8 cellular contexts compared by ENCODE assay signal in genomic region chr17:82863941-82864720, GRCh38. TPM values are rescaled to one million over a fixed set of nuclear protein-coding genes. Genes with fewer than 3 reads are reported as not detected.
DNase-seq lines count a peak whose midpoint lies in the region; ATAC-seq, FAIRE-seq and TF ChIP-seq lines count a peak whose summit lies in the region.

No MANE protein-coding gene starts in this region.

- H3K4me1 Mint-ChIP-seq in MCF 10A (ENCODE audit: insufficient read depth, unreplicated experiment) (peaks cover 10% of the 10 kb centered on the region), nephron (peaks cover 83% of the 10 kb centered on the region)

- POLR2A ChIA-PET in MCF 10A (lab: Yijun Ruan, JAX) = interaction anchor here (0.6 to 2.7 kb wide), 4 partner anchors 12 to 187 kb away, joined by 3 to 18 read pairs (median 4); no protein-coding TSS in a partner anchor

- no peaks in the 10 kb centered on the region for H3K9me3 ChIP-seq in WERI-Rb-1 (ENCODE audit: severe bottlenecking)
- no peaks in the 10 kb centered on the region for H3K9me3 ChIP-seq in suprapubic skin

- H3K27me3 ChIP-seq in KMS-11 (ENCODE audit: insufficient read depth, low read depth) = no peaks in the 10 kb centered on the region
- no peaks in the 10 kb centered on the region for H3K27me3 ChIP-seq in WERI-Rb-1 (ENCODE audit: insufficient read depth, low read depth, severe bottlenecking)
- H3K27me3 ChIP-seq in suprapubic skin = no peaks in the 10 kb centered on the region

- WGBS in suprapubic skin = 36% methylated on average over 13 of the region's 19 CpGs

- peaks cover 12% of the 10 kb centered on the region; the same call in 1 of the 2 replicates for H3K79me2 ChIP-seq in KMS-11 (ENCODE audit: insufficient read depth, low read depth)

- H3K36me3 ChIP-seq in KMS-11 (ENCODE audit: insufficient read depth) (no peaks in the 10 kb centered on the region), WERI-Rb-1 (peaks cover 22% of the 10 kb centered on the region), suprapubic skin (no peaks in the 10 kb centered on the region)

- H3K9me3 Mint-ChIP-seq in MCF 10A (ENCODE audit: unreplicated experiment) (no peaks in the 10 kb centered on the region), nephron (no peaks in the 10 kb centered on the region)

- peaks cover 76% of the 10 kb centered on the region for H3K4me1 ChIP-seq in KMS-11 (ENCODE audit: low read depth, poor library complexity, severe bottlenecking)
- peaks cover 67% of the 10 kb centered on the region for H3K4me1 ChIP-seq in suprapubic skin

- H4K20me1 ChIP-seq in KMS-11 (ENCODE audit: insufficient read depth) = no peaks in the 10 kb centered on the region

- H3K27me3 Mint-ChIP-seq in MCF 10A (ENCODE audit: insufficient read depth, unreplicated experiment) = no peaks in the 10 kb centered on the region
- H3K27me3 Mint-ChIP-seq in nephron (ENCODE audit: low read depth) = no peaks in the 10 kb centered on the region

- FAIRE-seq in frontal cortex (lab: Jason Lieb, UNC) = no peak

- no peak for TF ChIP-seq CTCF in KMS-11 (conservative IDR thresholded peaks at IDR 0.05; ENCODE audit: low read depth, low read length)
- no peak for TF ChIP-seq CTCF in WERI-Rb-1 (IDR thresholded peaks at IDR 0.05; ENCODE audit: low read depth, low read length)
- no peak for TF ChIP-seq CTCF in MCF 10A (IDR thresholded peaks at IDR 0.05; ENCODE audit: unreplicated experiment)
- no peak for TF ChIP-seq CTCF in nephron (IDR thresholded peaks at IDR 0.05; ENCODE audit: unreplicated experiment in 3 of 3)
- TF ChIP-seq CTCF in suprapubic skin (IDR thresholded peaks at IDR 0.05) = no peak

- CTCF ChIA-PET in MCF 10A (lab: Yijun Ruan, JAX) = interaction anchor here (1.9 kb wide), 1 partner anchor 11 kb away, joined by 12 read pairs; no protein-coding TSS in a partner anchor

- DNase-seq in GDM1 (lab: John Stamatoyannopoulos, UW) (peak; percentile 73), WERI-Rb-1 (peak; percentile 66), MCF 10A (ENCODE audit: unreplicated experiment) (peak; percentile 58), suprapubic skin (ENCODE audit: low spot score in 2 of 2) (peak in 1 of 2 donors; percentile 58), frontal cortex (ENCODE audit: low spot score in 2 of 2) (no peak)

- H3K27ac Mint-ChIP-seq in MCF 10A (ENCODE audit: low read depth, unreplicated experiment) (no peak overlapping the region), nephron (peak overlapping the region; percentile 63 to 76 (median 74))

- H3K4me3 Mint-ChIP-seq in MCF 10A (ENCODE audit: unreplicated experiment) = no peak overlapping the region
- H3K4me3 Mint-ChIP-seq in nephron = peak overlapping the region in 1 of 3 experiments; percentile 28

- H3K27ac ChIP-seq in KMS-11 (peak overlapping the region; percentile 97), WERI-Rb-1 (peak overlapping the region; percentile 61), suprapubic skin (peak overlapping the region; percentile 31)

- peak overlapping the region; percentile 99 for H3K4me2 ChIP-seq in KMS-11

- H3K36me3 Mint-ChIP-seq in MCF 10A (ENCODE audit: insufficient read depth, unreplicated experiment) (no peaks in the 10 kb centered on the region), nephron (ENCODE audit: low read depth) (no peaks in the 10 kb centered on the region)

- no peak overlapping the region for H3K4me3 ChIP-seq in KMS-11 (IDR thresholded peaks at IDR 0.05; ENCODE audit: insufficient read depth, low read depth, low read length)
- H3K4me3 ChIP-seq in WERI-Rb-1 (ENCODE audit: low read depth, low read length) = no peak overlapping the region
- no peak overlapping the region for H3K4me3 ChIP-seq in suprapubic skin

- TF ChIP-seq EP300 in suprapubic skin (IDR thresholded peaks at IDR 0.05) = no peak

- intact Hi-C loops in MCF 10A (cut with micrococcal nuclease) = no loop called here

- ATAC-seq in GM21619 (IDR thresholded peaks at IDR 0.05; ENCODE audit: unreplicated experiment) = peak; percentile 80

- BruUV-seq in MCF 10A (replicated peaks; lab: Mats Ljungman, UMichigan) = no TSS peak

- peak overlapping the region; percentile 72 for H3K9ac ChIP-seq in KMS-11

- H2AFZ ChIP-seq in KMS-11 (ENCODE audit: low read depth) = peak overlapping the region; percentile 7; the same call in 1 of the 2 replicates

- TF ChIP-seq POLR2A in suprapubic skin (IDR thresholded peaks at IDR 0.05) = no peak

RNA-seq across cellular contexts. Expression of gene ZNF750, which starts 24.3 kb away (rescaled TPM):
- total RNA-seq in MCF 10A (2022) (0.14 TPM in 1 of 2 replicates, not detected in the other), suprapubic skin (100 to 1,000 TPM; 117 to 353 (median 233) TPM), frontal cortex (not detected)

Comparison
In these comparisons a context has a peak if more than half of its experiments do, and no peak if none do; other contexts are left out.
1. DNase-seq: peak in GDM1 (single experiment), WERI-Rb-1 (single experiment) and MCF 10A (single experiment); none in frontal cortex (0 of 2).
2. H3K27ac ChIP-seq: peak in every context shown above with its lines; median percentile 97 in KMS-11; 61 in WERI-Rb-1; 31 in suprapubic skin.
3. RNA of gene ZNF750, which starts 24.3 kb away (total RNA-seq): 117 to 353 TPM in suprapubic skin; 0.14 TPM in MCF 10A and not detected in frontal cortex (single experiment); every median in the first group is over 100 times any median in the second.